16 cellular contexts compared by ENCODE assay signal in the genomic region with DNA sequence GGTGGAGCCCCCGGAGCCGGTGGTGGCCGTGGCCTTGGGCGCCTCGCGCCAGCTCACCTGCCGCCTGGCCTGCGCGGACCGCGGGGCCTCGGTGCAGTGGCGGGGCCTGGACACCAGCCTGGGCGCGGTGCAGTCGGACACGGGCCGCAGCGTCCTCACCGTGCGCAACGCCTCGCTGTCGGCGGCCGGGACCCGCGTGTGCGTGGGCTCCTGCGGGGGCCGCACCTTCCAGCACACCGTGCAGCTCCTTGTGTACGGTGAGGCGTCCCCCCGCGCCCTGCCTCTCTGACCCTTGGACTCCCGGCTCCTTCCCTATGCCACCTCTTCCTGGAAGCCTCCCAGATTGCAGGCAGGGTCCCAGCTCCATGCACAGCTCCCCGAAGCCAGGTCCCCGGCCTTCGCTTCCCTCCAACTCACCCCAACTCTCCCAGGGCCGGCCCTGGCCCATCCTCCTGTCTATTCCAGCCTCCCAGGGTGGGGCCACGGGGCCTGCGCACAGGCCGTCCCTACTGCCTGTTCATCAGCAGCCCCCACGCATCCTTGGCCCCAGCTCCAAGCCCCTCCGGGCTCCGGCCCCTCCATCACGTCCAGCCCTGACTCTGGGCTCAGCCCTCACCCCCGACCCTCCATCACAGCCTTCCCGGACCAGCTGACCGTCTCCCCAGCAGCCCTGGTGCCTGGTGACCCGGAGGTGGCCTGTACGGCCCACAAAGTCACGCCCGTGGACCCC. TPM values are rescaled to one million over a fixed set of nuclear protein-coding genes. Genes with fewer than 3 reads are reported as not detected.
DNase-seq lines count a peak whose midpoint lies in the region; ATAC-seq, FAIRE-seq and TF ChIP-seq lines count a peak whose summit lies in the region.
"Had no signal": no experiment of that assay in that cellular context is flagged by ENCODE, and none has a peak within 500 bp of the region (broad histone marks: within the 10 kb centered on the region; RNA-seq: fewer than 3 reads in every experiment).

No MANE protein-coding gene starts in this region.

- no peaks in the 10 kb centered on the region for H3K36me3 ChIP-seq in BLaER1
- no peaks in the 10 kb centered on the region for H3K36me3 ChIP-seq in HEK293 (ENCODE audit: control insufficient read depth in 2 of 2, insufficient read depth in 1 of 2, low read length in 2 of 2)
- H3K36me3 ChIP-seq in A673 (ENCODE audit: insufficient read depth, low read length, poor library complexity, severe bottlenecking), result no peaks in the 10 kb centered on the region

- no peak for DNase-seq in coronary artery (ENCODE audit: low spot score)
- DNase-seq in naive B cell, result no peak
- DNase-seq in GM19239 (ENCODE audit: insufficient read length, low spot score), result no peak
- DNase-seq in HFFc6, result no peak
- DNase-seq in A673 (ENCODE audit: low spot score), result no peak
- DNase-seq: activated T-cell treated with anti-CD3 and anti-CD28 coated beads, Interleukin-2, amount 50 U/mL, for 24 hours; kidney glomerular epithelial cell; NCI-H1048; NCI-H226; RPMI8226; stimulated activated CD4-positive, alpha-beta T cell treated with anti-CD3 and anti-CD28 coated beads, Interleukin-4, amount 100 ng/mL, for 1 hour had no signal

- H3K27ac ChIP-seq in BLaER1, result no peak overlapping the region
- no peak overlapping the region for H3K27ac ChIP-seq in HEK293 (ENCODE audit: extremely low read depth, low read depth, low read length)
- H3K27ac ChIP-seq in coronary artery, result no peak overlapping the region
- H3K27ac ChIP-seq in A673 (ENCODE audit: low read depth, low read length, poor library complexity, severe bottlenecking), result no peak overlapping the region

- no peak for FAIRE-seq in GM19239 (lab: Jason Lieb, UNC)
- FAIRE-seq: bronchial epithelial cell had no signal

- H3K9me3 Mint-ChIP-seq in naive B cell (peaks cover 0 to 4% (median 0%) of the 10 kb centered on the region in 7 donors), HFFc6 (peaks cover 9% of the 10 kb centered on the region)
- H3K9me3 Mint-ChIP-seq: activated T-cell treated with anti-CD3 and anti-CD28 coated beads, Interleukin-2, amount 50 U/mL, for 24 hours had no signal

- H3K36me3 Mint-ChIP-seq in naive B cell (peaks cover 0 to 9% of the 10 kb centered on the region in 2 donors), HFFc6 (ENCODE audit: low read depth) (peaks cover 6% of the 10 kb centered on the region; the same call in 1 of the 2 replicates)

- H3K4me1 ChIP-seq in BLaER1 (peaks cover 24% of the 10 kb centered on the region), HEK293 (ENCODE audit: control insufficient read depth, insufficient read depth, low read length) (no peaks in the 10 kb centered on the region), A673 (ENCODE audit: insufficient read depth, low read length, poor library complexity, severe bottlenecking) (no peaks in the 10 kb centered on the region)

- H3K27ac Mint-ChIP-seq in naive B cell (peak overlapping the region in 1 of 6 donors; percentile 59), HFFc6 (no peak overlapping the region)
- H3K27ac Mint-ChIP-seq: activated T-cell treated with anti-CD3 and anti-CD28 coated beads, Interleukin-2, amount 50 U/mL, for 24 hours had no signal

- H3K27me3 Mint-ChIP-seq in naive B cell, result peaks cover 7 to 26% (median 26%) of the 10 kb centered on the region in 3 donors
- H3K27me3 Mint-ChIP-seq in HFFc6 (ENCODE audit: insufficient read depth), result peaks cover 8% of the 10 kb centered on the region

- H3K4me3 ChIP-seq in BLaER1, result peak overlapping the region; percentile 57
- no peak overlapping the region for H3K4me3 ChIP-seq in HEK293 (ENCODE audit: low read depth, low read length)
- peak overlapping the region; percentile 55 for H3K4me3 ChIP-seq in coronary artery
- H3K4me3 ChIP-seq in A673 (ENCODE audit: low read depth, low read length, poor library complexity, severe bottlenecking), result no peak overlapping the region

- H3K4me1 Mint-ChIP-seq in naive B cell (peaks cover 21 to 22% (median 21%) of the 10 kb centered on the region in 3 donors), HFFc6 (ENCODE audit: low read depth) (no peaks in the 10 kb centered on the region)

- CTCF ChIA-PET in HEK293 (lab: Yijun Ruan, JAX), result interaction anchor here (0.9 kb wide), 1 partner anchor 13 kb away, joined by 5 read pairs; no protein-coding TSS in a partner anchor
- CTCF ChIA-PET in A673 (lab: Charles Lee), result interaction anchor here (1.5 kb wide), 1 partner anchor 13 kb away, joined by 3 read pairs; no protein-coding TSS in a partner anchor

- no peaks in the 10 kb centered on the region for H4K20me1 ChIP-seq in BLaER1

- 0 out of 2 replicates have a peak overlapping the region, but pooled peaks have one; percentile 4 for H3K9ac ChIP-seq in BLaER1

- peak in 1 of 2 donors; percentile 24 for ATAC-seq in naive B cell (ENCODE audit: low read depth in 2 of 2)
- no peak for ATAC-seq in HG02970 (IDR thresholded peaks at IDR 0.05; ENCODE audit: low FRiP score, unreplicated experiment)

- 0 out of 2 replicates have a peak, but pooled peaks cover 2% of the 10 kb centered on the region for H3K9me3 ChIP-seq in BLaER1
- no peaks in the 10 kb centered on the region for H3K9me3 ChIP-seq in HEK293 (ENCODE audit: control insufficient read depth, insufficient read depth, low read depth, low read length)
- H3K9me3 ChIP-seq in A673 (ENCODE audit: low read depth, low read length, poor library complexity, severe bottlenecking), result no peaks in the 10 kb centered on the region

- intact Hi-C loops in A673 (cut with micrococcal nuclease; ENCODE audit: unreplicated experiment), result no loop called here

- TF ChIP-seq CTCF in HEK293 (tag by site-specific recombination; IDR thresholded peaks at IDR 0.05), result no peak
- no peak for TF ChIP-seq CTCF in coronary artery (IDR thresholded peaks at IDR 0.05)
- no peak for TF ChIP-seq CTCF in HFFc6 (IDR thresholded peaks at IDR 0.05)
- TF ChIP-seq CTCF in A673 (conservative IDR thresholded peaks at IDR 0.05; ENCODE audit: low read depth, low read length), result no peak

- H3K27me3 ChIP-seq in BLaER1, result peaks cover 40% of the 10 kb centered on the region
- H3K27me3 ChIP-seq in A673 (replicated peaks; ENCODE audit: insufficient read depth, low read depth, low read length, poor library complexity), result peaks cover 15% of the 10 kb centered on the region

- peak overlapping the region; percentile 84 for H3K4me2 ChIP-seq in BLaER1

- POLR2A ChIA-PET in HEK293 (lab: Yijun Ruan, JAX) (no interaction called here), A673 (lab: Charles Lee; ENCODE audit: low non-redundant PET) (no interaction called here)

- BruUV-seq in A673 (replicated peaks; lab: Mats Ljungman, UMichigan), result no TSS peak

- H3K4me3 Mint-ChIP-seq in naive B cell, result peak overlapping the region in 5 of 8 donors; percentile 3 to 56 (median 47)
- no peak overlapping the region for H3K4me3 Mint-ChIP-seq in HFFc6
- H3K4me3 Mint-ChIP-seq: activated T-cell treated with anti-CD3 and anti-CD28 coated beads, Interleukin-2, amount 50 U/mL, for 24 hours had no signal

TF ChIP-seq in HEK293, 187 proteins besides CTCF, POLR2A, EP300 and RAD21:
- TF ChIP-seq ZNF585B (tag by site-specific recombination; IDR thresholded peaks at IDR 0.05), result no peak
- 0 out of 2 replicates have a peak, but pooled peaks have one; percentile 23 for TF ChIP-seq ZBTB7A (tag by site-specific recombination; IDR thresholded peaks at IDR 0.05; ENCODE audit: low read depth)

RNA-seq across cellular contexts. Expression of gene MADCAM1, which starts 1.7 kb away (rescaled TPM):
- under 1 TPM in 4 of 6 donors, not detected in 2; 0.24 to 0.34 (median 0.30) TPM for polyA plus RNA-seq in naive B cell (ENCODE audit: low read depth in 6 of 6)
- under 1 TPM; 0.11 to 0.47 (median 0.21) TPM for total RNA-seq in HFFc6 (2021; fragmentation: NEBNext Ultra II Directional; extraction: Animal tissue kit (Norgen Biotek cat#: 25700))
- 0.59 and 0.84 TPM in 2 replicates for total RNA-seq in A673 (2021)
- total RNA-seq: bronchial epithelial cell had no signal

RNA-seq across cellular contexts. Expression of gene TPGS1, which starts 9.3 kb away (rescaled TPM):
- 10 to 100 TPM; 14.6 to 30.0 (median 18.7) TPM for polyA plus RNA-seq in naive B cell (ENCODE audit: low read depth in 6 of 6)
- 10 to 100 TPM; 20.2 to 24.7 (median 21.1) TPM for total RNA-seq in HFFc6 (2021; fragmentation: NEBNext Ultra II Directional; extraction: Animal tissue kit (Norgen Biotek cat#: 25700))
- 20.7 and 22.2 TPM in 2 replicates for total RNA-seq in A673 (2021)

RNA-seq across cellular contexts. Expression of gene CDC34, which starts 33.5 kb away (rescaled TPM):
- 10 to 100 TPM; 17.7 to 30.6 (median 19.4) TPM for polyA plus RNA-seq in naive B cell (ENCODE audit: low read depth in 6 of 6)
- total RNA-seq in HFFc6 (2021; fragmentation: NEBNext Ultra II Directional; extraction: Animal tissue kit (Norgen Biotek cat#: 25700)), result 10 to 100 TPM; 63.8 to 79.9 (median 64.6) TPM
- total RNA-seq in A673 (2021), result 109 and 113 TPM in 2 replicates

RNA-seq across cellular contexts. Expression of gene SHC2, which starts 37.2 kb away (rescaled TPM):
- polyA plus RNA-seq in naive B cell (ENCODE audit: low read depth in 6 of 6), result under 1 TPM in 1 of 6 donors, not detected in 5; 0.20 TPM
- not detected for total RNA-seq in HFFc6 (2021; fragmentation: NEBNext Ultra II Directional; extraction: Animal tissue kit (Norgen Biotek cat#: 25700))
- total RNA-seq in A673 (2021), result 1.1 and 2.0 TPM in 2 replicates

RNA-seq across cellular contexts. Expression of gene GZMM, which starts 45.8 kb away (rescaled TPM):
- polyA plus RNA-seq in naive B cell (ENCODE audit: low read depth in 6 of 6), result 1 to 10 TPM in 2 of 6 donors, under 1 TPM in 2, not detected in 2; 0.40 to 1.5 (median 1.0) TPM
- total RNA-seq in HFFc6 (2021; fragmentation: NEBNext Ultra II Directional; extraction: Animal tissue kit (Norgen Biotek cat#: 25700)), result under 1 TPM in 1 of 6 experiments, not detected in 5; 0.24 TPM
- 1.0 and 2.5 TPM in 2 replicates for total RNA-seq in A673 (2021)
- total RNA-seq: bronchial epithelial cell, osteocyte had no signal

Comparison
In these comparisons a context has a peak if more than half of its experiments do, and no peak if none do; other contexts are left out.
1. H3K4me3 ChIP-seq: peak in BLaER1 (single experiment) and coronary artery (single experiment); none in HEK293 (single experiment) and A673 (single experiment).